Comparison of ENCODE assay signal across 9 cellular contexts in the genomic region with DNA sequence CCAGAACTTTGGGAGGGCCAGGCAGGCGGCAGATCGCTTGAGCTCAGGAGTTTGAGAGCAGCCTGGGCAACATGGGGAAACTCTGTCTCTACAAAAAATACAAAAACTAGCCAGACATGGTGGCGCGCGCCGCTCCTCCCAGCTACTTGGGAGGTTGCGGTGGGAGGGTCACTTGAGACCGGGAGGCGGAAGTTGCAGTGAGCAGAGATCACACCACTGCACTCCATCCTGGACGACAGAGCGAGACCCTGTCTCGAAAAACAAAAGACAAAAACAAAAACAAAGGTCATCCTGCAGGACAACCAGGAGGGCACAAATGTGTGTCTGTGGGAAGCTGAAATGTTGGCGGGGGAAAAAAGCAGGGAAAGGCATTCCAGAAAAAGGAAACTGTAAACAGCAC.
DNase-seq lines count a peak whose midpoint lies in the region; ATAC-seq and TF ChIP-seq lines count a peak whose summit lies in the region.
"Had no signal": no experiment of that assay in that cellular context is flagged by ENCODE, and none has a peak within 500 bp of the region (broad histone marks: within the 10 kb centered on the region; RNA-seq: fewer than 3 reads in every experiment).

No MANE protein-coding gene starts in this region.

- peaks cover 26% of the 10 kb centered on the region for H3K4me1 Mint-ChIP-seq in activated CD8-positive, alpha-beta memory T cell treated with anti-CD3 and anti-CD28 coated beads, Interleukin-2, amount 10 ng/mL, durations not matched to agents 7 days and 5 days
- H3K4me1 Mint-ChIP-seq in central memory CD8-positive, alpha-beta T cell = peaks cover 24% of the 10 kb centered on the region

- H3K36me3 Mint-ChIP-seq in activated CD8-positive, alpha-beta memory T cell treated with anti-CD3 and anti-CD28 coated beads, Interleukin-2, amount 10 ng/mL, durations not matched to agents 7 days and 5 days = peaks cover under 1% of the 10 kb centered on the region
- H3K36me3 Mint-ChIP-seq in central memory CD8-positive, alpha-beta T cell (ENCODE audit: insufficient read depth) = peaks cover 40% of the 10 kb centered on the region
- H3K36me3 Mint-ChIP-seq: activated naive CD8-positive, alpha-beta T cell treated with anti-CD3 and anti-CD28 coated beads, Interleukin-2, amount 10 ng/mL, durations not matched to agents 7 days and 5 days had no signal

- ATAC-seq in activated CD8-positive, alpha-beta memory T cell treated with anti-CD3 and anti-CD28 coated beads, Interleukin-2, amount 10 ng/mL, durations not matched to agents 7 days and 5 days = no peak
- no peak for ATAC-seq in central memory CD8-positive, alpha-beta T cell (replicated peaks; ENCODE audit: extremely low read depth, poor library complexity, severe bottlenecking)
- ATAC-seq in GM19395 (IDR thresholded peaks at IDR 0.05; ENCODE audit: unreplicated experiment) (no peak), HG03135 (IDR thresholded peaks at IDR 0.05; ENCODE audit: unreplicated experiment) (no peak), GM18511 (IDR thresholded peaks at IDR 0.05; ENCODE audit: unreplicated experiment) (no peak)

- peak overlapping the region; percentile 70 to 81 for H3K4me3 ChIP-seq in tibial artery

- H3K27ac ChIP-seq in tibial artery = peak overlapping the region; percentile 99 to 100

- no peaks in the 10 kb centered on the region for H3K9me3 ChIP-seq in tibial artery

- TF ChIP-seq CTCF in tibial artery (IDR thresholded peaks at IDR 0.05) = no peak

- no peak for DNase-seq in activated CD8-positive, alpha-beta memory T cell treated with anti-CD3 and anti-CD28 coated beads, Interleukin-2, amount 10 ng/mL, durations not matched to agents 7 days and 5 days
- no peak for DNase-seq in activated CD8-positive, alpha-beta memory T cell treated with anti-CD3 and anti-CD28 coated beads, Interleukin-2, amount 50 U/mL, for 48 hours
- no peak for DNase-seq in central memory CD8-positive, alpha-beta T cell (ENCODE audit: low spot score in 2 of 2)
- DNase-seq in lung microvascular endothelial cell (ENCODE audit: low read depth in 2 of 2) = peak; percentile 45 to 67
- DNase-seq in tibial artery = no peak
- DNase-seq: activated naive CD8-positive, alpha-beta T cell treated with anti-CD3 and anti-CD28 coated beads, Interleukin-2, amount 10 ng/mL, durations not matched to agents 7 days and 5 days had no signal

- CTCF ChIA-PET in activated CD8-positive, alpha-beta memory T cell treated with anti-CD3 and anti-CD28 coated beads, Interleukin-2, amount 10 ng/mL, durations not matched to agents 7 days and 5 days (lab: Charles Lee) = no interaction called here

- peak overlapping the region; percentile 26 for H3K4me3 Mint-ChIP-seq in activated CD8-positive, alpha-beta memory T cell treated with anti-CD3 and anti-CD28 coated beads, Interleukin-2, amount 10 ng/mL, durations not matched to agents 7 days and 5 days
- H3K4me3 Mint-ChIP-seq in central memory CD8-positive, alpha-beta T cell = peak overlapping the region; percentile 52

- intact Hi-C loops in tibial artery (cut with DNase I; ENCODE audit: low total_unique reads) = no loop called here

- H3K9me3 Mint-ChIP-seq in activated CD8-positive, alpha-beta memory T cell treated with anti-CD3 and anti-CD28 coated beads, Interleukin-2, amount 10 ng/mL, durations not matched to agents 7 days and 5 days (ENCODE audit: low read depth) = no peaks in the 10 kb centered on the region
- no peaks in the 10 kb centered on the region for H3K9me3 Mint-ChIP-seq in central memory CD8-positive, alpha-beta T cell
- H3K9me3 Mint-ChIP-seq: activated naive CD8-positive, alpha-beta T cell treated with anti-CD3 and anti-CD28 coated beads, Interleukin-2, amount 10 ng/mL, durations not matched to agents 7 days and 5 days had no signal

- no peaks in the 10 kb centered on the region for H3K27me3 Mint-ChIP-seq in activated CD8-positive, alpha-beta memory T cell treated with anti-CD3 and anti-CD28 coated beads, Interleukin-2, amount 10 ng/mL, durations not matched to agents 7 days and 5 days
- H3K27me3 Mint-ChIP-seq in central memory CD8-positive, alpha-beta T cell = no peaks in the 10 kb centered on the region

- no peak overlapping the region for H3K27ac Mint-ChIP-seq in activated CD8-positive, alpha-beta memory T cell treated with anti-CD3 and anti-CD28 coated beads, Interleukin-2, amount 10 ng/mL, durations not matched to agents 7 days and 5 days
- H3K27ac Mint-ChIP-seq in central memory CD8-positive, alpha-beta T cell (ENCODE audit: low read depth) = peak overlapping the region; percentile 99
- H3K27ac Mint-ChIP-seq: activated naive CD8-positive, alpha-beta T cell treated with anti-CD3 and anti-CD28 coated beads, Interleukin-2, amount 10 ng/mL, durations not matched to agents 7 days and 5 days had no signal

- no peaks in the 10 kb centered on the region for H3K27me3 ChIP-seq in tibial artery

- no peaks in the 10 kb centered on the region for H3K36me3 ChIP-seq in tibial artery

- peaks cover 0 to 38% (median 27%) of the 10 kb centered on the region in 4 donors for H3K4me1 ChIP-seq in tibial artery

Comparison
In these comparisons a context has a peak if more than half of its experiments do, and no peak if none do; other contexts are left out.
1. DNase-seq: peak in lung microvascular endothelial cell (2 of 2); none in activated CD8-positive, alpha-beta memory T cell treated with anti-CD3 and anti-CD28 coated beads, Interleukin-2, amount 10 ng/mL, durations not matched to agents 7 days and 5 days (single experiment), activated CD8-positive, alpha-beta memory T cell treated with anti-CD3 and anti-CD28 coated beads, Interleukin-2, amount 50 U/mL, for 48 hours (single experiment), central memory CD8-positive, alpha-beta T cell (0 of 2) and tibial artery (0 of 2).